Comparison of ENCODE assay signal across 21 cellular contexts in genomic region chr5:43895876-43896275, GRCh38.
DNase-seq lines count a peak whose midpoint lies in the region; TF ChIP-seq lines count a peak whose summit lies in the region.
"Had no signal": no experiment of that assay in that cellular context is flagged by ENCODE, and none has a peak within 500 bp of the region (broad histone marks: within the 10 kb centered on the region; RNA-seq: fewer than 3 reads in every experiment).

No MANE protein-coding gene starts in this region.

- peak overlapping the region; percentile 29 for H2AFZ ChIP-seq in neural progenitor cell (replicated peaks)

- H3K36me3 ChIP-seq in neural progenitor cell = no peaks in the 10 kb centered on the region
- no peaks in the 10 kb centered on the region for H3K36me3 ChIP-seq in BE2C
- H3K36me3 ChIP-seq: BLaER1 treated with 17β-estradiol and CSF1 and Interleukin-3, amounts not matched to agents 10 nM and 100 nM had no signal

- H3K9me3 ChIP-seq in neural progenitor cell (ENCODE audit: low read depth) (no peaks in the 10 kb centered on the region), BE2C (no peaks in the 10 kb centered on the region)
- H3K9me3 ChIP-seq: BLaER1 treated with 17β-estradiol and CSF1 and Interleukin-3, amounts not matched to agents 10 nM and 100 nM had no signal

- no peak for TF ChIP-seq CTCF in neural progenitor cell (IDR thresholded peaks at IDR 0.05)
- TF ChIP-seq CTCF in BE2C (IDR thresholded peaks at IDR 0.05; ENCODE audit: low read depth, low read length) = no peak

- no peak overlapping the region for H3K27ac Mint-ChIP-seq in neural progenitor cell
- H3K27ac Mint-ChIP-seq: CD4-positive, alpha-beta T cell; CD8-positive, alpha-beta memory T cell had no signal

- H4K20me1 ChIP-seq in neural progenitor cell (ENCODE audit: low read depth) = no peaks in the 10 kb centered on the region
- H4K20me1 ChIP-seq: BLaER1 treated with 17β-estradiol and CSF1 and Interleukin-3, amounts not matched to agents 10 nM and 100 nM had no signal

- H3K27me3 ChIP-seq in neural progenitor cell (no peaks in the 10 kb centered on the region), BE2C (no peaks in the 10 kb centered on the region)
- H3K27me3 ChIP-seq: BLaER1 treated with 17β-estradiol and CSF1 and Interleukin-3, amounts not matched to agents 10 nM and 100 nM had no signal

- no peaks in the 10 kb centered on the region for H3K4me1 ChIP-seq in neural progenitor cell
- no peaks in the 10 kb centered on the region for H3K4me1 ChIP-seq in BE2C
- H3K4me1 ChIP-seq: BLaER1 treated with 17β-estradiol and CSF1 and Interleukin-3, amounts not matched to agents 10 nM and 100 nM had no signal

- H3K27me3 Mint-ChIP-seq in neural progenitor cell (ENCODE audit: insufficient read depth, low read depth) = peaks cover 3% of the 10 kb centered on the region
- H3K27me3 Mint-ChIP-seq: CD4-positive, alpha-beta T cell had no signal

- H3K79me2 ChIP-seq in neural progenitor cell (ENCODE audit: low read depth) = no peaks in the 10 kb centered on the region

- H3K4me3 ChIP-seq in neural progenitor cell (no peak overlapping the region), BE2C (ENCODE audit: low read depth, low read length) (no peak overlapping the region)
- H3K4me3 ChIP-seq: BLaER1 treated with 17β-estradiol and CSF1 and Interleukin-3, amounts not matched to agents 10 nM and 100 nM; GM12878 had no signal

- H3K4me1 Mint-ChIP-seq in neural progenitor cell = no peaks in the 10 kb centered on the region
- H3K4me1 Mint-ChIP-seq: CD8-positive, alpha-beta memory T cell had no signal

- H3K4me2 ChIP-seq in neural progenitor cell = no peak overlapping the region
- H3K4me2 ChIP-seq: BLaER1 treated with 17β-estradiol and CSF1 and Interleukin-3, amounts not matched to agents 10 nM and 100 nM had no signal

- H3K27ac ChIP-seq in neural progenitor cell = no peak overlapping the region
- H3K27ac ChIP-seq: BLaER1 treated with 17β-estradiol and CSF1 and Interleukin-3, amounts not matched to agents 10 nM and 100 nM; C4-2B had no signal

- DNase-seq in AG20443 (ENCODE audit: low spot score) (peak; percentile 8), fibroblast of gingiva (ENCODE audit: low read depth) (peak; percentile 90), neural progenitor cell (ENCODE audit: low spot score) (no peak), mucosa of gallbladder (ENCODE audit: low spot score) (no peak), SHP77 (lab: John Stamatoyannopoulos, UW) (no peak), BE2C (no peak)
- DNase-seq: 8988T; ACHN; CD4-positive, alpha-beta T cell; CD8-positive, alpha-beta memory T cell; COR-L47; DMS 273 treated with DMSO at 0.1 percent for 48 hours; DMS153; DMS53; DMS79; DND-41; EL; GDM1 had no signal

- H3K36me3 Mint-ChIP-seq in neural progenitor cell = no peaks in the 10 kb centered on the region
- H3K36me3 Mint-ChIP-seq: CD8-positive, alpha-beta memory T cell had no signal

- no peak overlapping the region for H3K4me3 Mint-ChIP-seq in neural progenitor cell
- H3K4me3 Mint-ChIP-seq: CD4-positive, alpha-beta T cell; CD8-positive, alpha-beta memory T cell had no signal

- H3F3A ChIP-seq in neural progenitor cell (ENCODE audit: low read depth) = no peaks in the 10 kb centered on the region

- H3K9ac ChIP-seq in neural progenitor cell = no peak overlapping the region
- H3K9ac ChIP-seq: BLaER1 treated with 17β-estradiol and CSF1 and Interleukin-3, amounts not matched to agents 10 nM and 100 nM had no signal

- no peaks in the 10 kb centered on the region for H3K9me3 Mint-ChIP-seq in neural progenitor cell

Comparison
In these comparisons a context has a peak if more than half of its experiments do, and no peak if none do; other contexts are left out.
1. DNase-seq: peak in AG20443 (single experiment) and fibroblast of gingiva (single experiment); none in neural progenitor cell (single experiment), mucosa of gallbladder (single experiment), SHP77 (0 of 2) and BE2C (single experiment).